8 cellular contexts compared by ENCODE assay signal in genomic region chr19:32224371-32225244, GRCh38.
A peak's percentile ranks its signal among the peaks of the same experiment; 100 is the strongest.
DNase-seq lines count a peak whose midpoint lies in the region; TF ChIP-seq lines count a peak whose summit lies in the region.

No MANE protein-coding gene starts in this region.

- H3K9me3 ChIP-seq in fibroblast of lung (ENCODE audit: control insufficient read depth, insufficient read depth, low read depth, low read length) (no peaks in the 10 kb centered on the region), stomach (no peaks in the 10 kb centered on the region)

- H3K36me3 ChIP-seq in fibroblast of lung (ENCODE audit: control insufficient read depth, insufficient read depth, low read length), result no peaks in the 10 kb centered on the region
- H3K36me3 ChIP-seq in stomach, result no peaks in the 10 kb centered on the region

- H3K4me1 ChIP-seq in fibroblast of lung (ENCODE audit: control insufficient read depth, extremely low read depth, insufficient read depth, low read length), result no peaks in the 10 kb centered on the region
- H3K4me1 ChIP-seq in stomach, result peaks cover 0 to 9% (median 7%) of the 10 kb centered on the region in 4 donors

- H3K27ac Mint-ChIP-seq in nephron progenitor cell, result no peak overlapping the region

- H3K9me3 Mint-ChIP-seq in nephron progenitor cell, result no peaks in the 10 kb centered on the region

- peak overlapping the region; percentile 66 for H3K4me2 ChIP-seq in fibroblast of lung (ENCODE audit: extremely low read depth, insufficient read depth, low read length)

- intact Hi-C loops in stomach (cut with DNase I; ENCODE audit: low total_unique reads), result no loop called here

- DNase-seq in DMS79 (lab: John Stamatoyannopoulos, UW), result peak; percentile 72
- peak; percentile 30 for DNase-seq in H4 (ENCODE audit: low spot score)
- DNase-seq in NOMO-1 (lab: John Stamatoyannopoulos, UW; ENCODE audit: unreplicated experiment in 2 of 2), result peak; percentile 24 to 42
- DNase-seq in activated T-cell treated with anti-CD3 and anti-CD28 coated beads, Interleukin-2, amount 50 U/mL, for 1 hour, result peak; percentile 67
- DNase-seq in fibroblast of lung (ENCODE audit: low read depth in 2 of 2), result peak; percentile 7 to 42
- DNase-seq in nephron progenitor cell, result peak; percentile 87
- peak; percentile 65 for DNase-seq in stomach
- no peak for DNase-seq in COR-L47 (lab: John Stamatoyannopoulos, UW)

- H3K27me3 Mint-ChIP-seq in nephron progenitor cell (ENCODE audit: low read depth, poor library complexity), result peaks cover 61% of the 10 kb centered on the region

- TF ChIP-seq CTCF in fibroblast of lung (conservative IDR thresholded peaks at IDR 0.05 in 1 of 2, IDR thresholded peaks at IDR 0.05 in 1 of 2; ENCODE audit: low read depth in 1 of 2, low read length in 2 of 2), result peak; percentile 54 to 98
- TF ChIP-seq CTCF in nephron progenitor cell (IDR thresholded peaks at IDR 0.05), result peak; percentile 100
- peak in 5 of 7 experiments; percentile 87 to 100 (median 100) for TF ChIP-seq CTCF in stomach (IDR thresholded peaks at IDR 0.05)

- H3K27ac ChIP-seq in fibroblast of lung (ENCODE audit: insufficient read depth, low read length) (no peak overlapping the region), stomach (no peak overlapping the region)

- no peak overlapping the region for H2AFZ ChIP-seq in fibroblast of lung (ENCODE audit: low read length)

- peaks cover 21% of the 10 kb centered on the region for H3K4me1 Mint-ChIP-seq in nephron progenitor cell

- H3K4me3 ChIP-seq in fibroblast of lung (replicated peaks in 1 of 4; ENCODE audit: control extremely low read depth in 1 of 4, insufficient read depth in 1 of 4, low read depth in 3 of 4, low read length in 4 of 4) (peak overlapping the region in 2 of 4 experiments; percentile 6 to 17), stomach (peak overlapping the region; percentile 13 to 30 (median 21))

- H3K27me3 ChIP-seq in fibroblast of lung (ENCODE audit: control insufficient read depth, insufficient read depth, low read length), result no peaks in the 10 kb centered on the region
- peaks cover 0 to 64% (median 21%) of the 10 kb centered on the region in 3 donors for H3K27me3 ChIP-seq in stomach

- H3K4me3 Mint-ChIP-seq in nephron progenitor cell, result peak overlapping the region; percentile 84

- no peak overlapping the region for H3K9ac ChIP-seq in fibroblast of lung (ENCODE audit: insufficient read depth, low read length)

- H3K79me2 ChIP-seq in fibroblast of lung (ENCODE audit: control insufficient read depth, insufficient read depth, low read length), result no peaks in the 10 kb centered on the region

- TF ChIP-seq EP300 in stomach (IDR thresholded peaks at IDR 0.05), result no peak

- no peak for TF ChIP-seq POLR2A in stomach (IDR thresholded peaks at IDR 0.05)

- WGBS in stomach, 5 donors, result 5 to 13% (median 8%) methylated on average over 48 to 51 of the region's 51 CpGs

- H3K36me3 Mint-ChIP-seq in nephron progenitor cell (ENCODE audit: low read depth), result no peaks in the 10 kb centered on the region

- H4K20me1 ChIP-seq in fibroblast of lung (ENCODE audit: control insufficient read depth, extremely low read depth, insufficient read depth, low read length), result peaks cover 1% of the 10 kb centered on the region
